In genomic region chr17:38967290-38967738, GRCh38 we compare ENCODE assay signal across 7 cellular contexts. TPM values are rescaled to one million over a fixed set of nuclear protein-coding genes. Genes with fewer than 3 reads are reported as not detected.
DNase-seq lines count a peak whose midpoint lies in the region; ATAC-seq and TF ChIP-seq lines count a peak whose summit lies in the region.

FBXO47 (minus strand) TSS chr17:38967403; CDS start chr17:38963025, 4,378 bp downstream.

- TF ChIP-seq CTCF in HFFc6 (IDR thresholded peaks at IDR 0.05), result no peak

- peaks cover 16% of the 10 kb centered on the region for H3K4me1 Mint-ChIP-seq in activated CD4-positive, alpha-beta T cell treated with anti-CD3 and anti-CD28 coated beads for 36 hours
- peaks cover 8% of the 10 kb centered on the region for H3K4me1 Mint-ChIP-seq in central memory CD8-positive, alpha-beta T cell
- peaks cover 12 to 13% of the 10 kb centered on the region in 2 donors for H3K4me1 Mint-ChIP-seq in immature natural killer cell
- no peaks in the 10 kb centered on the region for H3K4me1 Mint-ChIP-seq in HFFc6 (ENCODE audit: low read depth)

- peak within 1 kb of the TSS; percentile 87 for H3K27ac Mint-ChIP-seq in activated CD4-positive, alpha-beta T cell treated with anti-CD3 and anti-CD28 coated beads for 36 hours
- H3K27ac Mint-ChIP-seq in central memory CD8-positive, alpha-beta T cell (ENCODE audit: low read depth), result peak within 1 kb of the TSS; percentile 70
- H3K27ac Mint-ChIP-seq in immature natural killer cell (peak within 1 kb of the TSS; percentile 60 to 92 (median 82)), HFFc6 (no peak within 1 kb of the TSS)

- DNase-seq in activated CD4-positive, alpha-beta T cell treated with anti-CD3 and anti-CD28 coated beads for 36 hours, result peak; percentile 91
- peak; percentile 42 to 75 for DNase-seq in central memory CD8-positive, alpha-beta T cell (ENCODE audit: low spot score in 2 of 2)
- DNase-seq in immature natural killer cell (peak; percentile 77 to 80 (median 78)), HFFc6 (no peak)

- POLR2A ChIA-PET in activated CD4-positive, alpha-beta T cell treated with anti-CD3 and anti-CD28 coated beads for 36 hours (lab: Charles Lee), result interaction anchor here (1.1 kb wide), 1 partner anchor 11 kb away, joined by 7 read pairs; no protein-coding TSS in a partner anchor

- no peaks in the 10 kb centered on the region for H3K36me3 Mint-ChIP-seq in activated CD4-positive, alpha-beta T cell treated with anti-CD3 and anti-CD28 coated beads for 36 hours (ENCODE audit: low read depth)
- H3K36me3 Mint-ChIP-seq in central memory CD8-positive, alpha-beta T cell (ENCODE audit: insufficient read depth), result no peaks in the 10 kb centered on the region
- H3K36me3 Mint-ChIP-seq in immature natural killer cell, result no peaks in the 10 kb centered on the region
- H3K36me3 Mint-ChIP-seq in HFFc6 (ENCODE audit: low read depth), result no peaks in the 10 kb centered on the region

- no peaks in the 10 kb centered on the region for H3K9me3 Mint-ChIP-seq in activated CD4-positive, alpha-beta T cell treated with anti-CD3 and anti-CD28 coated beads for 36 hours (ENCODE audit: low read depth)
- H3K9me3 Mint-ChIP-seq in central memory CD8-positive, alpha-beta T cell, result no peaks in the 10 kb centered on the region
- H3K9me3 Mint-ChIP-seq in immature natural killer cell (no peaks in the 10 kb centered on the region), HFFc6 (no peaks in the 10 kb centered on the region)

- peak within 1 kb of the TSS; percentile 64 for H3K4me3 Mint-ChIP-seq in activated CD4-positive, alpha-beta T cell treated with anti-CD3 and anti-CD28 coated beads for 36 hours
- peak within 1 kb of the TSS; percentile 71 for H3K4me3 Mint-ChIP-seq in central memory CD8-positive, alpha-beta T cell
- H3K4me3 Mint-ChIP-seq in immature natural killer cell, result peak within 1 kb of the TSS; percentile 80 to 88 (median 84)
- no peak within 1 kb of the TSS for H3K4me3 Mint-ChIP-seq in HFFc6

- ATAC-seq in HG02678 (IDR thresholded peaks at IDR 0.05; ENCODE audit: unreplicated experiment), result peak; percentile 77
- ATAC-seq in activated CD4-positive, alpha-beta T cell treated with anti-CD3 and anti-CD28 coated beads for 36 hours, result peak; percentile 98
- peak; percentile 96 for ATAC-seq in central memory CD8-positive, alpha-beta T cell (replicated peaks; ENCODE audit: extremely low read depth, poor library complexity, severe bottlenecking)
- no peak for ATAC-seq in HG02623 (IDR thresholded peaks at IDR 0.05; ENCODE audit: unreplicated experiment)

- H3K27me3 Mint-ChIP-seq in activated CD4-positive, alpha-beta T cell treated with anti-CD3 and anti-CD28 coated beads for 36 hours, result no peaks in the 10 kb centered on the region
- no peaks in the 10 kb centered on the region for H3K27me3 Mint-ChIP-seq in central memory CD8-positive, alpha-beta T cell
- peaks cover 0 to 1% (median 0%) of the 10 kb centered on the region in 3 donors for H3K27me3 Mint-ChIP-seq in immature natural killer cell (ENCODE audit: low read depth in 3 of 3)
- H3K27me3 Mint-ChIP-seq in HFFc6 (ENCODE audit: insufficient read depth), result peaks cover 2% of the 10 kb centered on the region; the same call in 1 of the 2 replicates

- CTCF ChIA-PET in activated CD4-positive, alpha-beta T cell treated with anti-CD3 and anti-CD28 coated beads for 36 hours (lab: Charles Lee), result interaction anchor here (0.5 to 2.1 kb wide), 8 partner anchors 9 to 186 kb away, joined by 3 to 14 read pairs (median 4); no protein-coding TSS in a partner anchor

- intact Hi-C loops in activated CD4-positive, alpha-beta T cell treated with anti-CD3 and anti-CD28 coated beads for 36 hours (cut with DNase I, micrococcal nuclease), result loop anchor here (1.0 to 5.0 kb wide), 5 partner anchors 13 to 186 kb away; partner anchors contain the start of gene LASP1 (in 1 of the 2)

- peak within 1 kb of the TSS in 17 of 21 experiments; percentile 8 to 86 (median 73) for H3K27ac ChIP-seq in skin epidermis

- peak within 1 kb of the TSS in 5 of 7 experiments; percentile 3 to 23 (median 20) for H3K4me3 ChIP-seq in skin epidermis

RNA-seq across cellular contexts. Expression of gene FBXO47, which starts in this region (rescaled TPM):
- under 1 TPM; 0.11 to 0.16 TPM for total RNA-seq in activated CD4-positive, alpha-beta T cell treated with anti-CD3 and anti-CD28 coated beads for 36 hours
- polyA plus RNA-seq in immature natural killer cell, result not detected
- total RNA-seq in HFFc6 (2021; fragmentation: NEBNext Ultra II Directional; extraction: Animal tissue kit (Norgen Biotek cat#: 25700)), result not detected

Comparison
In these comparisons a context has a peak if more than half of its experiments do, and no peak if none do; other contexts are left out.
1. Peak in DNase-seq and ATAC-seq in activated CD4-positive, alpha-beta T cell treated with anti-CD3 and anti-CD28 coated beads for 36 hours; RNA of the gene not detected or under 1 TPM.
2. Peak in DNase-seq in immature natural killer cell; RNA of the gene not detected or under 1 TPM.